ENCODE assay signal across 8 cellular contexts in the genomic region with DNA sequence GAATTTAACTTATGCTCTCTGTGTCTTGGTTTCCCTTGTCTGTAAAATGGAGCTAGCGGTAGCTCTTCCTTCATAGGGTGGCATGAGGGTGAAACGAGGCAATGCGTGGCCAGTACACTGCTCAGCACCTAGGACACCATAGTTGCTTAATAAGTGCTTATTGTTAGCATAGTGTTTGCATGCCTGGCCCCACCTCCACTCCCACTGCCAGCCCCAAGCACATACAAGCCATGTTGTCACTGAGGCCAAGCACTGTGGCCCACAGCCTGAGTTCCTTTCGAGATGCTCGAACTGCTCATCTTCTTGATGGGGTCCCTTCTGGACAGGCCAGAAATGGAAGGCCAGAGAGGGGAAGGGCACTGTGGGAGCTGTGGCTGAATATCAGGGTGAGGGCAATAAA. TPM values are rescaled to one million over a fixed set of nuclear protein-coding genes. Genes with fewer than 3 reads are reported as not detected.
DNase-seq lines count a peak whose midpoint lies in the region; ATAC-seq and TF ChIP-seq lines count a peak whose summit lies in the region.

No MANE protein-coding gene starts in this region.

- H4K20me1 ChIP-seq in osteoblast (ENCODE audit: insufficient read depth, low read length): no peaks in the 10 kb centered on the region

- WGBS in ectodermal cell, 2 experiments: 84% methylated on average over 5 of the region's 5 CpGs

- peak overlapping the region; percentile 96 for H3K4me2 ChIP-seq in osteoblast (ENCODE audit: insufficient read depth, low read length)

- H3K4me1 ChIP-seq in ectodermal cell (ENCODE audit: control insufficient read depth, insufficient read depth, low read length) (peaks cover 7% of the 10 kb centered on the region), osteoblast (ENCODE audit: insufficient read depth, low read length) (peaks cover 8% of the 10 kb centered on the region)

- no peak overlapping the region for H2AFZ ChIP-seq in osteoblast (ENCODE audit: low read length)

- H3K27me3 ChIP-seq in ectodermal cell (ENCODE audit: control insufficient read depth, insufficient read depth, low read length, poor library complexity, severe bottlenecking): no peaks in the 10 kb centered on the region
- no peaks in the 10 kb centered on the region for H3K27me3 ChIP-seq in osteoblast (ENCODE audit: insufficient read depth, low read length)

- TF ChIP-seq CTCF in osteoblast (IDR thresholded peaks at IDR 0.05; ENCODE audit: extremely low read depth, low read depth, low read length): no peak

- H3K4me3 ChIP-seq in ectodermal cell (ENCODE audit: insufficient read depth, low read depth, low read length) (peak overlapping the region; percentile 67), osteoblast (ENCODE audit: insufficient read depth, low read length) (peak overlapping the region; percentile 86)

- ATAC-seq in GM18870 (IDR thresholded peaks at IDR 0.05; ENCODE audit: unreplicated experiment): no peak

- H3K27ac ChIP-seq in ectodermal cell (ENCODE audit: insufficient read depth, low read depth, low read length, poor library complexity, severe bottlenecking): no peak overlapping the region
- peak overlapping the region; percentile 81 for H3K27ac ChIP-seq in osteoblast (ENCODE audit: low read depth, low read length)

- peaks cover 22% of the 10 kb centered on the region for H3K79me2 ChIP-seq in osteoblast (ENCODE audit: insufficient read depth, low read length)

- no peaks in the 10 kb centered on the region for H3K9me3 ChIP-seq in ectodermal cell (ENCODE audit: control insufficient read depth, low read length)
- H3K9me3 ChIP-seq in osteoblast (ENCODE audit: low read depth, low read length): no peaks in the 10 kb centered on the region

- H3K36me3 ChIP-seq in ectodermal cell (ENCODE audit: control insufficient read depth, insufficient read depth, low read length) (peaks cover 32% of the 10 kb centered on the region), osteoblast (ENCODE audit: insufficient read depth, low read length) (peaks cover 32% of the 10 kb centered on the region)

- DNase-seq in Daoy (ENCODE audit: low read depth): peak; percentile 15
- peak; percentile 27 for DNase-seq in NCI-H526 treated with DMSO at 0.1 percent for 48 hours (lab: John Stamatoyannopoulos, UW)
- DNase-seq in osteoblast (ENCODE audit: insufficient read length, low spot score, missing footprints): no peak
- no peak for DNase-seq in NCI-H524 (lab: John Stamatoyannopoulos, UW)
- no peak for DNase-seq in cerebellar nuclear complex (lab: John Stamatoyannopoulos, UW)
- no peak for DNase-seq in central memory CD4-positive, alpha-beta T cell

RNA-seq across cellular contexts. Expression of gene FICD, which starts 0.8 kb away (rescaled TPM):
- total RNA-seq in Daoy (2014; rRNA removed; shearing (Covaris generic)): 4.2 and 5.1 TPM in 2 replicates
- 7.4 TPM for polyA plus RNA-seq in ectodermal cell (2013, experiment 1 of 4)
- polyA plus RNA-seq in ectodermal cell (2013, experiment 2 of 4): 10.9 TPM
- 7.4 TPM for polyA plus RNA-seq in ectodermal cell (2013, experiment 3 of 4)
- 9.4 TPM for polyA plus RNA-seq in ectodermal cell (2013, experiment 4 of 4)
- 5.4 and 7.7 TPM in 2 replicates for total RNA-seq in osteoblast

RNA-seq across cellular contexts. Expression of gene SART3, which starts 45.1 kb away (rescaled TPM):
- 66.8 and 75.9 TPM in 2 replicates for total RNA-seq in Daoy (2014; rRNA removed; shearing (Covaris generic))
- polyA plus RNA-seq in ectodermal cell (2013, experiment 1 of 4): 89.6 TPM
- 89.6 TPM for polyA plus RNA-seq in ectodermal cell (2013, experiment 2 of 4)
- 61.9 TPM for polyA plus RNA-seq in ectodermal cell (2013, experiment 3 of 4)
- polyA plus RNA-seq in ectodermal cell (2013, experiment 4 of 4): 68.3 TPM
- 39.8 and 57.9 TPM in 2 replicates for total RNA-seq in osteoblast

RNA-seq across cellular contexts. Expression of gene ISCU, which starts 46.5 kb away (rescaled TPM):
- 127 and 187 TPM in 2 replicates for total RNA-seq in Daoy (2014; rRNA removed; shearing (Covaris generic))
- 81.2 TPM for polyA plus RNA-seq in ectodermal cell (2013, experiment 1 of 4)
- 77.7 TPM for polyA plus RNA-seq in ectodermal cell (2013, experiment 2 of 4)
- 91.3 TPM for polyA plus RNA-seq in ectodermal cell (2013, experiment 3 of 4)
- 95.9 TPM for polyA plus RNA-seq in ectodermal cell (2013, experiment 4 of 4)
- 166 and 184 TPM in 2 replicates for total RNA-seq in osteoblast

Comparison
In these comparisons a context has a peak if more than half of its experiments do, and no peak if none do; other contexts are left out.
1. DNase-seq: peak in Daoy (single experiment) and NCI-H526 treated with DMSO at 0.1 percent for 48 hours (single experiment); none in osteoblast (single experiment), NCI-H524 (0 of 2), cerebellar nuclear complex (0 of 2) and central memory CD4-positive, alpha-beta T cell (single experiment).